In genomic region chr2:68831688-68832087, GRCh38 we compare ENCODE assay signal across 10 cellular contexts. TPM values are rescaled to one million over a fixed set of nuclear protein-coding genes. Genes with fewer than 3 reads are reported as not detected.
DNase-seq lines count a peak whose midpoint lies in the region; ATAC-seq and TF ChIP-seq lines count a peak whose summit lies in the region.
"Had no signal": no experiment of that assay in that cellular context is flagged by ENCODE, and none has a peak within 500 bp of the region (broad histone marks: within the 10 kb centered on the region; RNA-seq: fewer than 3 reads in every experiment).

No MANE protein-coding gene starts in this region.

- intact Hi-C loops in Calu3 (cut with micrococcal nuclease; ENCODE audit: unreplicated experiment): loop anchor here (5.0 kb wide), 1 partner anchor 76 kb away; no protein-coding TSS in a partner anchor
- intact Hi-C loops in sigmoid colon (cut with DNase I): loop anchor here (5.0 kb wide), 1 partner anchor 364 kb away; the partner anchor contains the start of genes APLF and FBXO48

- H3K4me1 Mint-ChIP-seq in Calu3 (ENCODE audit: low read depth, unreplicated experiment) (peaks cover 38% of the 10 kb centered on the region), endothelial cell (ENCODE audit: unreplicated experiment) (peaks cover 12% of the 10 kb centered on the region)

- H3K27ac Mint-ChIP-seq in Calu3 (ENCODE audit: unreplicated experiment): peak overlapping the region; percentile 79
- H3K27ac Mint-ChIP-seq in endothelial cell (ENCODE audit: unreplicated experiment): no peak overlapping the region
- H3K27ac Mint-ChIP-seq: type B pancreatic cell had no signal

- H3K27ac ChIP-seq in RWPE2 (ENCODE audit: poor library complexity, severe bottlenecking) (peak overlapping the region; percentile 21), esophagus (ENCODE audit: low read depth in 2 of 2, low read length in 1 of 2) (peak overlapping the region; percentile 57 to 79), sigmoid colon (peak overlapping the region; percentile 56 to 83 (median 78))
- H3K27ac ChIP-seq: KMS-11 had no signal

- DNase-seq in Calu3 (no peak), RWPE2 (ENCODE audit: low spot score) (no peak), sigmoid colon (no peak), BE2C (no peak), endothelial cell (ENCODE audit: low spot score) (no peak)

- H3K4me3 Mint-ChIP-seq in Calu3 (ENCODE audit: low read depth, unreplicated experiment) (no peak overlapping the region), endothelial cell (ENCODE audit: unreplicated experiment) (no peak overlapping the region)
- H3K4me3 Mint-ChIP-seq: type B pancreatic cell had no signal

- H3K27me3 Mint-ChIP-seq in Calu3 (ENCODE audit: unreplicated experiment) (peaks cover 12% of the 10 kb centered on the region), endothelial cell (ENCODE audit: unreplicated experiment) (no peaks in the 10 kb centered on the region)
- H3K27me3 Mint-ChIP-seq: type B pancreatic cell had no signal

- peaks cover 16% of the 10 kb centered on the region for H3K36me3 Mint-ChIP-seq in Calu3 (ENCODE audit: insufficient read depth, unreplicated experiment)
- no peaks in the 10 kb centered on the region for H3K36me3 Mint-ChIP-seq in endothelial cell (ENCODE audit: low read depth, unreplicated experiment)
- H3K36me3 Mint-ChIP-seq: type B pancreatic cell had no signal

- H3K9me3 ChIP-seq in RWPE2 (ENCODE audit: severe bottlenecking) (no peaks in the 10 kb centered on the region), esophagus (ENCODE audit: control insufficient read depth in 2 of 2, insufficient read depth in 1 of 2, low read depth in 1 of 2, low read length in 1 of 2) (no peaks in the 10 kb centered on the region), sigmoid colon (no peaks in the 10 kb centered on the region), BE2C (no peaks in the 10 kb centered on the region)

- H3K9me3 Mint-ChIP-seq in Calu3 (ENCODE audit: low read depth, unreplicated experiment) (no peaks in the 10 kb centered on the region), endothelial cell (ENCODE audit: unreplicated experiment) (no peaks in the 10 kb centered on the region)
- H3K9me3 Mint-ChIP-seq: type B pancreatic cell had no signal

- BruUV-seq in Calu3 (replicated peaks; lab: Mats Ljungman, UMichigan): no TSS peak

- H3K36me3 ChIP-seq in RWPE2 (ENCODE audit: low read depth) (no peaks in the 10 kb centered on the region), esophagus (ENCODE audit: control insufficient read depth in 2 of 2, insufficient read depth in 2 of 2, low read length in 1 of 2) (no peaks in the 10 kb centered on the region), sigmoid colon (no peaks in the 10 kb centered on the region), BE2C (no peaks in the 10 kb centered on the region)

- TF ChIP-seq CTCF in Calu3 (IDR thresholded peaks at IDR 0.05; ENCODE audit: unreplicated experiment) (no peak), RWPE2 (IDR thresholded peaks at IDR 0.05; ENCODE audit: poor library complexity, severe bottlenecking) (no peak), sigmoid colon (IDR thresholded peaks at IDR 0.05) (no peak), BE2C (IDR thresholded peaks at IDR 0.05; ENCODE audit: low read depth, low read length) (no peak), endothelial cell (IDR thresholded peaks at IDR 0.05; ENCODE audit: unreplicated experiment) (no peak)

- CTCF ChIA-PET in Calu3 (lab: Charles Lee): no interaction called here

- H3K4me1 ChIP-seq in RWPE2 (ENCODE audit: insufficient read depth, poor library complexity, severe bottlenecking) (peaks cover 33% of the 10 kb centered on the region), esophagus (ENCODE audit: control insufficient read depth in 2 of 2, insufficient read depth in 2 of 2, low read length in 1 of 2) (peaks cover 0 to 11% of the 10 kb centered on the region in 2 donors), sigmoid colon (peaks cover 0 to 37% (median 37%) of the 10 kb centered on the region in 4 donors), BE2C (no peaks in the 10 kb centered on the region)

- H3K4me3 ChIP-seq in RWPE2 (ENCODE audit: severe bottlenecking) (no peak overlapping the region), esophagus (ENCODE audit: low read depth in 1 of 2, low read length in 2 of 2) (no peak overlapping the region), sigmoid colon (no peak overlapping the region), BE2C (ENCODE audit: low read depth, low read length) (no peak overlapping the region)

- ATAC-seq in RWPE2 (ENCODE audit: low read depth) (no peak), GM18520 (IDR thresholded peaks at IDR 0.05; ENCODE audit: unreplicated experiment) (no peak), HG03139 (IDR thresholded peaks at IDR 0.05; ENCODE audit: unreplicated experiment) (no peak)

- WGBS in esophagus, 2 donors: 63 to 69% methylated on average over 3 of the region's 3 CpGs
- WGBS in sigmoid colon, 2 donors: 84 to 85% methylated on average over 3 of the region's 3 CpGs

- TF ChIP-seq EP300 in sigmoid colon (IDR thresholded peaks at IDR 0.05): no peak

- H3K27me3 ChIP-seq in RWPE2 (ENCODE audit: insufficient read depth, poor library complexity, severe bottlenecking) (no peaks in the 10 kb centered on the region), esophagus (ENCODE audit: control insufficient read depth in 1 of 2, insufficient read depth in 2 of 2, low read length in 2 of 2) (no peaks in the 10 kb centered on the region), sigmoid colon (no peaks in the 10 kb centered on the region), BE2C (no peaks in the 10 kb centered on the region)

- TF ChIP-seq POLR2A in sigmoid colon (IDR thresholded peaks at IDR 0.05): no peak

RNA-seq across cellular contexts. Expression of gene BMP10, which starts 39.5 kb away (rescaled TPM):
- total RNA-seq in Calu3 (2022) (not detected in 2 replicates), sigmoid colon (not detected), endothelial cell (ENCODE audit: unreplicated experiment) (not detected)
- polyA plus RNA-seq in esophagus (not detected), sigmoid colon (not detected)
- polyA plus RNA-seq in BE2C (2012; ENCODE audit: insufficient read depth, insufficient read length, low read depth): not detected

Comparison
In these comparisons a context has a peak if more than half of its experiments do, and no peak if none do; other contexts are left out.
1. H3K27ac ChIP-seq: peak in every context shown above with its lines; median percentile 78 in sigmoid colon; 68 in esophagus; 21 in RWPE2.